ENCODE assay signal across 8 cellular contexts in the genomic region with DNA sequence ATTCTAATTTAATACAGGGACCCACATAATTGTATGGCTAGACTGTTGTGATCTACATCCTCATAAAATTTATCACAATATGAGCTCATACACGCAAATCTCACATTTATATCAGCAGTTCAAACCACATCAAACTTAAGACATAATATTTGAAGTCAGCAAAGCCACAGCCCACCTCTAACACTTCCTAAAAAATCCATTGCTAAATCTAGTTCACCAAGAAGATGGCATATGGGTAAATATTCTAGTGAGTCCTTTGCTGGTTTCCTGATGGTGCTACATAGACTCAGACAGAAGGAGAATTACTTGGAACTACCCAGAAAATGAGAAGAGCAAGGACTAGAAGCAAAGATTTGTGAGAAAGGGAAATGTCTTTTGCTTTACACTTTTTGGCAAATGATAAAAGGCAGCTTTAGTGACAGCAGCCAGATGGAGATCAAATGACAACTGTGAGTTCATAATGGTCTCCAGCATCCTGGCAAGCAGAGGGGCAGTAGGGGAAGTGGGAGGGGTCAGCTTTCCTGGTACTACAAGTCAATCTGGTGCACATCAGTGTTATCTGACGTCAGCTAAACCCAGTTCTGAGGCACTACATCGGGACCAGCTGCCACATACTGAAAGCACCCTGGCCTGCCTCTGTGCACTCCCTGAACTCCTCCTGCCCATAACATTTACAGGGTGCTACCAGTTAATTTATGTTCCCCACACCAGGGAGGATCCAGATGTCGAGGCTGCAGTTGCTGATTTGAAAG. TPM values are rescaled to one million over a fixed set of nuclear protein-coding genes. Genes with fewer than 3 reads are reported as not detected.
A peak's percentile ranks its signal among the peaks of the same experiment; 100 is the strongest.
DNase-seq lines count a peak whose midpoint lies in the region; ATAC-seq and TF ChIP-seq lines count a peak whose summit lies in the region.

No MANE protein-coding gene starts in this region.

- H3K4me2 ChIP-seq in Karpas-422 (ENCODE audit: low read depth, low read length, poor library complexity, severe bottlenecking), result peak overlapping the region; percentile 24

- peak overlapping the region; percentile 22; the same call in 1 of the 2 replicates for H3K9ac ChIP-seq in Karpas-422 (ENCODE audit: low read length)

- H3K27ac ChIP-seq in CD8-positive, alpha-beta memory T cell (ENCODE audit: low read depth, low read length), result no peak overlapping the region
- peak overlapping the region; percentile 71 for H3K27ac ChIP-seq in Karpas-422 (ENCODE audit: low read length)
- no peak overlapping the region for H3K27ac ChIP-seq in testis

- ATAC-seq in T-helper 17 cell, result peak; percentile 85
- peak; percentile 67 to 71 for ATAC-seq in natural killer cell treated with Interleukin-12 subunit alpha and Interleukin-12 subunit beta and Interleukin-15 and Interleukin-18, amount 100 ng/mL, for 72 hours

- peaks cover 23% of the 10 kb centered on the region for H3K4me1 ChIP-seq in CD8-positive, alpha-beta memory T cell (ENCODE audit: insufficient read depth, low read length)
- H3K4me1 ChIP-seq in Karpas-422 (ENCODE audit: low read length), result peaks cover 45% of the 10 kb centered on the region
- H3K4me1 ChIP-seq in testis, result no peaks in the 10 kb centered on the region

- 50 to 57% methylated on average over 4 of the region's 4 CpGs for WGBS in testis, 2 donors

- H3K9me3 Mint-ChIP-seq in CD8-positive, alpha-beta memory T cell, result no peaks in the 10 kb centered on the region
- H3K9me3 Mint-ChIP-seq in natural killer cell treated with Interleukin-12 subunit alpha and Interleukin-12 subunit beta and Interleukin-15 and Interleukin-18, amount 100 ng/mL, for 72 hours, result no peaks in the 10 kb centered on the region

- peak overlapping the region in 5 of 7 donors; percentile 6 to 51 (median 27) for H3K4me3 Mint-ChIP-seq in CD8-positive, alpha-beta memory T cell
- H3K4me3 Mint-ChIP-seq in T-helper 17 cell, result peak overlapping the region; percentile 55
- no peak overlapping the region for H3K4me3 Mint-ChIP-seq in natural killer cell treated with Interleukin-12 subunit alpha and Interleukin-12 subunit beta and Interleukin-15 and Interleukin-18, amount 100 ng/mL, for 72 hours

- POLR2A ChIA-PET in CD8-positive, alpha-beta memory T cell (lab: Charles Lee), result interaction anchor here (1.7 kb wide), 1 partner anchor 11 kb away, joined by 6 read pairs; a partner anchor contains a TSS

- no peaks in the 10 kb centered on the region for H3K9me2 ChIP-seq in Karpas-422 (replicated peaks; ENCODE audit: insufficient read depth, low read length)

- no peak for TF ChIP-seq POLR2A in testis (IDR thresholded peaks at IDR 0.05)

- in situ Hi-C loops in GM13976 (cut with MboI; ENCODE audit: low sequenced_read_pairs, unreplicated experiment), result no loop called here

- TF ChIP-seq CTCF in GM13976 (IDR thresholded peaks at IDR 0.05; ENCODE audit: borderline replicate concordance, control extremely low read depth, extremely low read depth, insufficient read depth, missing control alignments), result no peak
- TF ChIP-seq CTCF in testis (IDR thresholded peaks at IDR 0.05), result no peak

- H3K4me1 Mint-ChIP-seq in CD8-positive, alpha-beta memory T cell, result peaks cover 8 to 17% (median 12%) of the 10 kb centered on the region in 3 donors
- H3K4me1 Mint-ChIP-seq in T-helper 17 cell, result peaks cover 14% of the 10 kb centered on the region
- H3K4me1 Mint-ChIP-seq in natural killer cell treated with Interleukin-12 subunit alpha and Interleukin-12 subunit beta and Interleukin-15 and Interleukin-18, amount 100 ng/mL, for 72 hours (ENCODE audit: low read depth in 2 of 2), result peaks cover 5 to 6% of the 10 kb centered on the region in 2 donors

- no peaks in the 10 kb centered on the region for H3K36me3 Mint-ChIP-seq in CD8-positive, alpha-beta memory T cell
- H3K36me3 Mint-ChIP-seq in T-helper 17 cell (ENCODE audit: low read depth), result no peaks in the 10 kb centered on the region
- no peaks in the 10 kb centered on the region for H3K36me3 Mint-ChIP-seq in natural killer cell treated with Interleukin-12 subunit alpha and Interleukin-12 subunit beta and Interleukin-15 and Interleukin-18, amount 100 ng/mL, for 72 hours

- no peaks in the 10 kb centered on the region for H4K20me1 ChIP-seq in Karpas-422 (ENCODE audit: insufficient read depth, low read depth, low read length)

- no peaks in the 10 kb centered on the region for H3K79me2 ChIP-seq in Karpas-422 (ENCODE audit: low read length)

- intact Hi-C loops in testis (cut with DNase I; ENCODE audit: low total_unique reads), result no loop called here

- H3K27ac Mint-ChIP-seq in CD8-positive, alpha-beta memory T cell, result peak overlapping the region in 7 of 8 donors; percentile 16 to 72 (median 51)
- H3K27ac Mint-ChIP-seq in T-helper 17 cell, result peak overlapping the region; percentile 70
- no peak overlapping the region for H3K27ac Mint-ChIP-seq in natural killer cell treated with Interleukin-12 subunit alpha and Interleukin-12 subunit beta and Interleukin-15 and Interleukin-18, amount 100 ng/mL, for 72 hours

- no peaks in the 10 kb centered on the region for H3K9me3 ChIP-seq in CD8-positive, alpha-beta memory T cell (ENCODE audit: low read length)
- no peaks in the 10 kb centered on the region for H3K9me3 ChIP-seq in Karpas-422 (ENCODE audit: low read length)
- H3K9me3 ChIP-seq in T-helper 17 cell (ENCODE audit: control insufficient read depth, low read length, poor library complexity, severe bottlenecking), result no peaks in the 10 kb centered on the region
- no peaks in the 10 kb centered on the region for H3K9me3 ChIP-seq in testis

- H2AFZ ChIP-seq in Karpas-422 (ENCODE audit: low read length), result peak overlapping the region; percentile 46; the same call in 1 of the 2 replicates

- H3K4me3 ChIP-seq in CD8-positive, alpha-beta memory T cell (ENCODE audit: low read length), result no peak overlapping the region
- H3K4me3 ChIP-seq in Karpas-422 (ENCODE audit: low read length), result no peak overlapping the region
- H3K4me3 ChIP-seq in testis, result no peak overlapping the region

- no peaks in the 10 kb centered on the region for H3K27me3 ChIP-seq in CD8-positive, alpha-beta memory T cell (ENCODE audit: insufficient read depth, low read length, poor library complexity, severe bottlenecking)
- no peaks in the 10 kb centered on the region for H3K27me3 ChIP-seq in Karpas-422 (ENCODE audit: low read length)
- H3K27me3 ChIP-seq in testis, result no peaks in the 10 kb centered on the region

- CTCF ChIA-PET in CD8-positive, alpha-beta memory T cell (lab: Charles Lee), result interaction anchor here (1.4 to 1.7 kb wide), 2 partner anchors 9 to 11 kb away, joined by 3 to 7 read pairs; a partner anchor contains a TSS

- H3K36me3 ChIP-seq in CD8-positive, alpha-beta memory T cell (ENCODE audit: insufficient read depth, low read length), result no peaks in the 10 kb centered on the region
- no peaks in the 10 kb centered on the region for H3K36me3 ChIP-seq in Karpas-422 (ENCODE audit: insufficient read depth, low read length)
- H3K36me3 ChIP-seq in testis (ENCODE audit: low read depth, missing control alignments), result no peaks in the 10 kb centered on the region

- peaks cover 0 to 19% of the 10 kb centered on the region in 2 donors for H3K27me3 Mint-ChIP-seq in CD8-positive, alpha-beta memory T cell
- peaks cover 11% of the 10 kb centered on the region for H3K27me3 Mint-ChIP-seq in T-helper 17 cell
- H3K27me3 Mint-ChIP-seq in natural killer cell treated with Interleukin-12 subunit alpha and Interleukin-12 subunit beta and Interleukin-15 and Interleukin-18, amount 100 ng/mL, for 72 hours, result peaks cover 18 to 34% of the 10 kb centered on the region in 2 donors

- peak in 3 of 5 donors; percentile 51 to 82 (median 51) for DNase-seq in CD8-positive, alpha-beta memory T cell
- DNase-seq in Karpas-422 (peak; percentile 43), T-helper 17 cell (peak in 2 of 3 donors; percentile 7 to 20), dermis blood vessel endothelial cell (peak; percentile 90), GM13976 (ENCODE audit: low spot score) (no peak), T1000 (lab: John Stamatoyannopoulos, UW) (no peak), testis (no peak)
- DNase-seq in natural killer cell treated with Interleukin-12 subunit alpha and Interleukin-12 subunit beta and Interleukin-15 and Interleukin-18, amount 100 ng/mL, for 72 hours (ENCODE audit: low spot score), result no peak

RNA-seq across cellular contexts. Expression of a gene that starts 10.6 kb away (rescaled TPM):
- 10 to 100 TPM; 35.2 to 36.2 TPM for total RNA-seq in CD8-positive, alpha-beta memory T cell
- 9.8 TPM for polyA plus RNA-seq in CD8-positive, alpha-beta memory T cell
- 6.5 and 13.3 TPM in 2 replicates for total RNA-seq in Karpas-422 (2014; rRNA removed; shearing (Covaris generic); ENCODE audit: low replicate concordance)
- total RNA-seq in T-helper 17 cell (10 to 100 TPM; 25.4 to 65.6 TPM), dermis blood vessel endothelial cell (27.2 and 34.9 TPM in 2 replicates), testis (10 to 100 TPM; 29.8 to 47.0 TPM)
- total RNA-seq in natural killer cell treated with Interleukin-12 subunit alpha and Interleukin-12 subunit beta and Interleukin-15 and Interleukin-18, amount 100 ng/mL, for 72 hours, result 10 to 100 TPM; 28.3 to 36.1 TPM
- polyA plus RNA-seq in testis (ENCODE audit: insufficient read depth, low read depth, low replicate concordance), result 14.9 TPM

Comparison
In these comparisons a context has a peak if more than half of its experiments do, and no peak if none do; other contexts are left out.
1. DNase-seq: peak in CD8-positive, alpha-beta memory T cell (3 of 5), Karpas-422 (single experiment), T-helper 17 cell (2 of 3) and dermis blood vessel endothelial cell (single experiment); none in natural killer cell treated with Interleukin-12 subunit alpha and Interleukin-12 subunit beta and Interleukin-15 and Interleukin-18, amount 100 ng/mL, for 72 hours (single experiment), GM13976 (single experiment), T1000 (single experiment) and testis (single experiment).
2. H3K27ac Mint-ChIP-seq: peak in CD8-positive, alpha-beta memory T cell (7 of 8) and T-helper 17 cell (single experiment); none in natural killer cell treated with Interleukin-12 subunit alpha and Interleukin-12 subunit beta and Interleukin-15 and Interleukin-18, amount 100 ng/mL, for 72 hours (0 of 2).